ENCODE assay signal across 9 cellular contexts in the genomic region with DNA sequence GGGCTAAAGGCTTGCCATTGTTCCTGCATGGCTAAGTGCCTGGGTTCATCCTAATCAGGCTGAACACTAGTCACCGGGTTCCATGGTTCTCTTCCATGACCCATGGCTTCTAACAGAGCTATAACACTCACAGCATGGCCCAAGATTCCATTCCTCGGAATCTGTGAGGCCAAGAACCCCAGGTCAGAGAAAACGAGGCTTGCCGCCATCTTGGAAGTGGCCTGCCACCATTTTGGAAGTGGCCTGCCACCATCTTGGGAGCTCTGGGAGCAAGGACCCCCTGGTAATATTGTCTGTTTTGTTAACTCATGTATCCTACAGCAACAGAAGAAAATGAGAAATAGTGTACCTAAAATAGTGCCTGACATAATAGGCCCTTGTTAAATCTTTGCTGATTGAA.
"Had no signal": no experiment of that assay in that cellular context is flagged by ENCODE, and none has a peak within 500 bp of the region (broad histone marks: within the 10 kb centered on the region; RNA-seq: fewer than 3 reads in every experiment).

No MANE protein-coding gene starts in this region.

- H3K27ac ChIP-seq: HL-60 had no signal

- H3K4me3 ChIP-seq: GM23338, HAP-1, K562 had no signal

- H3K9me3 ChIP-seq: HAP-1 had no signal

- H3K36me3 ChIP-seq: HAP-1 had no signal

- DNase-seq: H7, HFFc6, KG1 had no signal

- H3K4me1 ChIP-seq: HAP-1 had no signal

- H3K4me2 ChIP-seq: GM23338 had no signal

- H2AFZ ChIP-seq: GM23338 had no signal

- FAIRE-seq: HepG2, K562 had no signal

- ATAC-seq: GM23338, HCT116, HepG2, K562 had no signal
